In the genomic region with DNA sequence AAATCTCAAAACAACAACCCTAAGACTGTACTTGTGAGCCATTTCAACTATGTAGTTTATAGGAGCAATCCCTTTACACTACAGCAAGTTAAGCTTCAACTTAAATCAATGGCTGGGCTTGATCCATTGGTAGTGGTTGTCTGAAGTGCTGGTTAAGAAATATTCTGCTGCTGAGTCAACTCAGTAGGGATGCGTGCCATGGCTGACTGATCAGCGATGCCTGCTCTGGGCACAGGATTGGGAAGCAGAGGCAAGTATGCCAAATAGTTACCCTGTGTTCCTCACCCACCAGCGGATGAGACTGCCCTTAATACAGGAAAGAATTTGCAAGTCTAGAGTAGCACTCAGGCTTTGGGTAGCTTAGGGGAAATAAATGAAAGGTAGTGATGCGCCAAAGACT, we compare ENCODE assay signal across 20 cellular contexts. TPM values are rescaled to one million over a fixed set of nuclear protein-coding genes. Genes with fewer than 3 reads are reported as not detected.
A peak's percentile ranks its signal among the peaks of the same experiment; 100 is the strongest.
DNase-seq lines count a peak whose midpoint lies in the region; ATAC-seq and TF ChIP-seq lines count a peak whose summit lies in the region.
"Had no signal": no experiment of that assay in that cellular context is flagged by ENCODE, and none has a peak within 500 bp of the region (broad histone marks: within the 10 kb centered on the region; RNA-seq: fewer than 3 reads in every experiment).

No MANE protein-coding gene starts in this region.

- ATAC-seq in SK-N-SH treated with all-trans-retinoic acid at 6 μM for 48 hours (peak; percentile 73), Right ventricle myocardium superior (ENCODE audit: poor library complexity) (no peak)
- ATAC-seq: Right ventricle myocardium inferior had no signal

- intact Hi-C loops in Right ventricle myocardium superior (cut with DNase I): no loop called here

- DNase-seq in NCI-H748 (lab: John Stamatoyannopoulos, UW; ENCODE audit: unreplicated experiment) (peak; percentile 70), NCI-H748 treated with DMSO at 0.1 percent for 48 hours (lab: John Stamatoyannopoulos, UW) (no peak), fibroblast of peridontal ligament (ENCODE audit: extremely low read depth) (peak; percentile 86), stromal cell of bone marrow (ENCODE audit: low read depth) (peak; percentile 68), NCI-H82 treated with DMSO at 0.1 percent for 48 hours (lab: John Stamatoyannopoulos, UW; ENCODE audit: unreplicated experiment) (no peak), activated gamma-delta T cell (lab: John Stamatoyannopoulos, UW) (no peak), Right ventricle myocardium superior (no peak)
- DNase-seq: activated CD4-positive, alpha-beta T cell treated with anti-CD3 and anti-CD28 coated beads for 48 hours; activated T-cell treated with anti-CD3 and anti-CD28 coated beads, Interleukin-2, amount 50 U/mL, for 48 hours; Caco-2; GOT3; KG1; NCI-H187 treated with DMSO at 0.1 percent for 48 hours; occipital lobe; stimulated activated naive CD4-positive, alpha-beta T cell; uterus had no signal

TF ChIP-seq in SK-N-SH treated with all-trans-retinoic acid at 6 μM for 48 hours, 23 proteins besides CTCF, POLR2A, EP300 and RAD21:
- TF ChIP-seq ESRRG (CRISPR knock-in tag; IDR thresholded peaks at IDR 0.05) (no peak), BACH2 (CRISPR knock-in tag; IDR thresholded peaks at IDR 0.05; ENCODE audit: borderline replicate concordance) (no peak), ZFP3 (CRISPR knock-in tag; IDR thresholded peaks at IDR 0.05) (no peak)

RNA-seq across cellular contexts. Expression of gene GCM1, which starts 41.5 kb away (rescaled TPM):
- total RNA-seq in Right ventricle myocardium superior: not detected
- total RNA-seq: fibroblast of villous mesenchyme, occipital lobe, Right ventricle myocardium inferior, skeletal muscle tissue, uterus had no signal

RNA-seq across cellular contexts. Expression of gene FBXO9, which starts 41.9 kb away (rescaled TPM):
- 40.2 TPM for total RNA-seq in Right ventricle myocardium superior

RNA-seq across cellular contexts. Expression of gene CILK1, which starts 45.5 kb away (rescaled TPM):
- 6.0 TPM for total RNA-seq in Right ventricle myocardium superior

Comparison
In these comparisons a context has a peak if more than half of its experiments do, and no peak if none do; other contexts are left out.
1. DNase-seq: peak in NCI-H748 (single experiment), fibroblast of peridontal ligament (single experiment) and stromal cell of bone marrow (single experiment); none in NCI-H748 treated with DMSO at 0.1 percent for 48 hours (single experiment), NCI-H82 treated with DMSO at 0.1 percent for 48 hours (single experiment), activated gamma-delta T cell (single experiment) and Right ventricle myocardium superior (single experiment).